In genomic region chr2:39128919-39129391, GRCh38 we compare ENCODE assay signal across 8 cellular contexts. TPM values are rescaled to one million over a fixed set of nuclear protein-coding genes. Genes with fewer than 3 reads are reported as not detected.
DNase-seq lines count a peak whose midpoint lies in the region; ATAC-seq and TF ChIP-seq lines count a peak whose summit lies in the region.

No MANE protein-coding gene starts in this region.

- intact Hi-C loops in upper lobe of right lung (cut with DNase I): no loop called here

- H3K4me3 ChIP-seq in upper lobe of right lung: no peak overlapping the region

- DNase-seq in activated CD4-positive, CD25-positive, alpha-beta regulatory T cell treated with anti-CD3 and anti-CD28 coated beads, Interleukin-2, amount 50 U/mL, for 16 hours (ENCODE audit: low read depth, low spot score): peak; percentile 52
- DNase-seq in upper lobe of right lung (no peak), 8988T (no peak), anterior cingulate cortex (lab: John Stamatoyannopoulos, UW) (no peak), NCI-H1105 treated with DMSO at 0.1 percent for 48 hours (lab: John Stamatoyannopoulos, UW) (no peak)

- no peaks in the 10 kb centered on the region for H3K36me3 ChIP-seq in upper lobe of right lung

- ATAC-seq in GM18873 (IDR thresholded peaks at IDR 0.05; ENCODE audit: low FRiP score, unreplicated experiment) (peak; percentile 54), HG03060 (IDR thresholded peaks at IDR 0.05; ENCODE audit: low read depth, unreplicated experiment) (peak; percentile 32), esophagus mucosa (peak; percentile 43), upper lobe of right lung (no peak)

- no peaks in the 10 kb centered on the region for H3K27me3 ChIP-seq in upper lobe of right lung

- no peak for TF ChIP-seq CTCF in upper lobe of right lung (IDR thresholded peaks at IDR 0.05)

- H3K27ac ChIP-seq in upper lobe of right lung: peak overlapping the region; percentile 53

- H3K4me1 ChIP-seq in upper lobe of right lung: peaks cover 26% of the 10 kb centered on the region

- H3K9me3 ChIP-seq in upper lobe of right lung: no peaks in the 10 kb centered on the region

RNA-seq across cellular contexts. Expression of gene SOS1, which starts 8.1 kb away (rescaled TPM):
- total RNA-seq in esophagus mucosa (19.6 TPM), upper lobe of right lung (37.0 TPM)
